Comparison of ENCODE assay signal across 17 cellular contexts in genomic region chr10:42691361-42692120, GRCh38. TPM values are rescaled to one million over a fixed set of nuclear protein-coding genes. Genes with fewer than 3 reads are reported as not detected.
DNase-seq lines count a peak whose midpoint lies in the region; ATAC-seq and TF ChIP-seq lines count a peak whose summit lies in the region.
"Had no signal": no experiment of that assay in that cellular context is flagged by ENCODE, and none has a peak within 500 bp of the region (broad histone marks: within the 10 kb centered on the region; RNA-seq: fewer than 3 reads in every experiment).

No MANE protein-coding gene starts in this region.

- in situ Hi-C loops in HAP-1 (cut with MboI; ENCODE audit: low sequenced_read_pairs): no loop called here

- no peaks in the 10 kb centered on the region for H3K36me3 ChIP-seq in HAP-1 (replicated peaks)
- H3K36me3 ChIP-seq in A673 (ENCODE audit: insufficient read depth, low read length, poor library complexity, severe bottlenecking): no peaks in the 10 kb centered on the region
- H3K36me3 ChIP-seq: MG63, neutrophil had no signal

- H3K4me3 ChIP-seq in HAP-1 (no peak overlapping the region), A673 (ENCODE audit: low read depth, low read length, poor library complexity, severe bottlenecking) (no peak overlapping the region)
- H3K4me3 ChIP-seq: MG63 had no signal

- no peaks in the 10 kb centered on the region for H3K9me3 Mint-ChIP-seq in activated CD8-positive, alpha-beta memory T cell treated with anti-CD3 and anti-CD28 coated beads, Interleukin-2, amount 10 ng/mL, durations not matched to agents 7 days and 5 days (ENCODE audit: low read depth)

- no peaks in the 10 kb centered on the region for H3K4me1 Mint-ChIP-seq in activated CD8-positive, alpha-beta memory T cell treated with anti-CD3 and anti-CD28 coated beads, Interleukin-2, amount 10 ng/mL, durations not matched to agents 7 days and 5 days

- no peaks in the 10 kb centered on the region for H3K27me3 Mint-ChIP-seq in activated CD8-positive, alpha-beta memory T cell treated with anti-CD3 and anti-CD28 coated beads, Interleukin-2, amount 10 ng/mL, durations not matched to agents 7 days and 5 days
- H3K27me3 Mint-ChIP-seq: activated naive CD8-positive, alpha-beta T cell treated with anti-CD3 and anti-CD28 coated beads, Interleukin-2, amount 10 ng/mL, durations not matched to agents 7 days and 5 days; stimulated activated naive CD8-positive, alpha-beta T cell treated with anti-CD3 and anti-CD28 coated beads, Interleukin-15, Interleukin-2, amounts not matched to agents 100 ng/mL and 50 ng/mL, for 24 hours had no signal

- H3K36me3 Mint-ChIP-seq in activated CD8-positive, alpha-beta memory T cell treated with anti-CD3 and anti-CD28 coated beads, Interleukin-2, amount 10 ng/mL, durations not matched to agents 7 days and 5 days: peaks cover 1% of the 10 kb centered on the region
- H3K36me3 Mint-ChIP-seq: activated naive CD8-positive, alpha-beta T cell treated with anti-CD3 and anti-CD28 coated beads, Interleukin-2, amount 10 ng/mL, durations not matched to agents 7 days and 5 days; CD8-positive, alpha-beta memory T cell had no signal

- H3K27me3 ChIP-seq in HAP-1 (ENCODE audit: low read depth): no peaks in the 10 kb centered on the region
- H3K27me3 ChIP-seq in A673 (replicated peaks; ENCODE audit: insufficient read depth, low read depth, low read length, poor library complexity): no peaks in the 10 kb centered on the region
- H3K27me3 ChIP-seq: MG63, neutrophil had no signal

- no peak for ATAC-seq in activated CD8-positive, alpha-beta memory T cell treated with anti-CD3 and anti-CD28 coated beads, Interleukin-2, amount 10 ng/mL, durations not matched to agents 7 days and 5 days
- no peak for ATAC-seq in GM21723 (IDR thresholded peaks at IDR 0.05; ENCODE audit: unreplicated experiment)

- H3K9me3 ChIP-seq in HAP-1 (no peaks in the 10 kb centered on the region), A673 (ENCODE audit: low read depth, low read length, poor library complexity, severe bottlenecking) (no peaks in the 10 kb centered on the region)
- H3K9me3 ChIP-seq: MG63, neutrophil had no signal

- CTCF ChIA-PET in RWPE1 (lab: Yijun Ruan, JAX): interaction anchor here (0.6 to 0.7 kb wide), 2 partner anchors 13 to 921 kb away, joined by 3 read pairs; no protein-coding TSS in a partner anchor
- CTCF ChIA-PET in activated CD8-positive, alpha-beta memory T cell treated with anti-CD3 and anti-CD28 coated beads, Interleukin-2, amount 10 ng/mL, durations not matched to agents 7 days and 5 days (lab: Charles Lee): no interaction called here
- CTCF ChIA-PET in A673 (lab: Charles Lee): no interaction called here

- intact Hi-C loops in A673 (cut with micrococcal nuclease; ENCODE audit: unreplicated experiment): no loop called here

- POLR2A ChIA-PET in RWPE1 (lab: Yijun Ruan, JAX; ENCODE audit: low non-redundant PET): interaction anchor here (0.6 kb wide), 1 partner anchor 130 kb away, joined by 3 read pairs; no protein-coding TSS in a partner anchor
- POLR2A ChIA-PET in A673 (lab: Charles Lee; ENCODE audit: low non-redundant PET): no interaction called here

- peak; percentile 83 for DNase-seq in A172 (ENCODE audit: low spot score)
- DNase-seq in NCI-H2107 treated with DMSO at 0.1 percent for 48 hours (lab: John Stamatoyannopoulos, UW; ENCODE audit: unreplicated experiment): peak; percentile 55
- DNase-seq in RWPE1 (ENCODE audit: low spot score): peak; percentile 6
- DNase-seq in activated CD8-positive, alpha-beta memory T cell treated with anti-CD3 and anti-CD28 coated beads, Interleukin-2, amount 10 ng/mL, durations not matched to agents 7 days and 5 days: no peak
- no peak for DNase-seq in HAP-1 (ENCODE audit: low spot score in 2 of 2)
- no peak for DNase-seq in A673 (ENCODE audit: low spot score)
- DNase-seq: activated CD8-positive, alpha-beta memory T cell treated with anti-CD3 and anti-CD28 coated beads, Interleukin-2, amount 50 U/mL, for 4 hours; activated naive CD8-positive, alpha-beta T cell treated with anti-CD3 and anti-CD28 coated beads, Interleukin-2, amount 10 ng/mL, durations not matched to agents 7 days and 5 days; caudate nucleus; CD8-positive, alpha-beta memory T cell; islet precursor cell; mesendoderm; MG63 had no signal

- BruUV-seq in A673 (replicated peaks; lab: Mats Ljungman, UMichigan): no TSS peak

- no peak for TF ChIP-seq EP300 in Ishikawa (IDR thresholded peaks at IDR 0.05; ENCODE audit: borderline replicate concordance)

- H3K4me3 Mint-ChIP-seq in activated CD8-positive, alpha-beta memory T cell treated with anti-CD3 and anti-CD28 coated beads, Interleukin-2, amount 10 ng/mL, durations not matched to agents 7 days and 5 days: no peak overlapping the region
- H3K4me3 Mint-ChIP-seq: activated naive CD8-positive, alpha-beta T cell treated with anti-CD3 and anti-CD28 coated beads, Interleukin-2, amount 10 ng/mL, durations not matched to agents 7 days and 5 days; CD8-positive, alpha-beta memory T cell; stimulated activated naive CD8-positive, alpha-beta T cell treated with anti-CD3 and anti-CD28 coated beads, Interleukin-15, Interleukin-2, amounts not matched to agents 100 ng/mL and 50 ng/mL, for 24 hours had no signal

- H3K27ac Mint-ChIP-seq in activated CD8-positive, alpha-beta memory T cell treated with anti-CD3 and anti-CD28 coated beads, Interleukin-2, amount 10 ng/mL, durations not matched to agents 7 days and 5 days: no peak overlapping the region
- H3K27ac Mint-ChIP-seq: activated naive CD8-positive, alpha-beta T cell treated with anti-CD3 and anti-CD28 coated beads, Interleukin-2, amount 10 ng/mL, durations not matched to agents 7 days and 5 days; stimulated activated naive CD8-positive, alpha-beta T cell treated with anti-CD3 and anti-CD28 coated beads, Interleukin-15, Interleukin-2, amounts not matched to agents 100 ng/mL and 50 ng/mL, for 24 hours had no signal

- H3K27ac ChIP-seq in RWPE1: no peak overlapping the region
- no peak overlapping the region for H3K27ac ChIP-seq in A673 (ENCODE audit: low read depth, low read length, poor library complexity, severe bottlenecking)
- H3K27ac ChIP-seq: neutrophil had no signal

- no peaks in the 10 kb centered on the region for H3K4me1 ChIP-seq in HAP-1
- no peaks in the 10 kb centered on the region for H3K4me1 ChIP-seq in A673 (ENCODE audit: insufficient read depth, low read length, poor library complexity, severe bottlenecking)

- TF ChIP-seq CTCF in RWPE1 (conservative IDR thresholded peaks at IDR 0.05; ENCODE audit: low read depth) (no peak), A673 (conservative IDR thresholded peaks at IDR 0.05; ENCODE audit: low read depth, low read length) (no peak)

- no peak for TF ChIP-seq RAD21 in Ishikawa (IDR thresholded peaks at IDR 0.05; ENCODE audit: low read depth)

TF ChIP-seq in Ishikawa, 13 proteins besides CTCF, POLR2A, EP300 and RAD21:
- TF ChIP-seq TAF1 (IDR thresholded peaks at IDR 0.05; ENCODE audit: low read depth) (peak; percentile 90), YY1 (IDR thresholded peaks at IDR 0.05; ENCODE audit: low read depth) (peak; percentile 90), MAX (IDR thresholded peaks at IDR 0.05) (peak; percentile 9; the same call in 1 of the 2 replicates), TCF12 (IDR thresholded peaks at IDR 0.05; ENCODE audit: low read depth) (0 out of 2 replicates have a peak, but pooled peaks have one; percentile 16), NFIC (IDR thresholded peaks at IDR 0.05) (0 out of 2 replicates have a peak, but pooled peaks have one; percentile 11), CEBPB (IDR thresholded peaks at IDR 0.05) (no peak), EGR1 (IDR thresholded peaks at IDR 0.05) (no peak)

RNA-seq across cellular contexts. Expression of gene ZNF33B, which starts 53.2 kb away (rescaled TPM):
- 9.7 and 10.4 TPM in 2 replicates for total RNA-seq in A172 (2014; rRNA removed; shearing (Covaris generic))
- total RNA-seq in activated CD8-positive, alpha-beta memory T cell treated with anti-CD3 and anti-CD28 coated beads, Interleukin-2, amount 10 ng/mL, durations not matched to agents 7 days and 5 days: 10 to 100 TPM; 15.6 to 16.5 TPM
- total RNA-seq in A673 (2021): 15.7 and 18.3 TPM in 2 replicates

Comparison
In these comparisons a context has a peak if more than half of its experiments do, and no peak if none do; other contexts are left out.
1. DNase-seq: peak in A172 (single experiment), NCI-H2107 treated with DMSO at 0.1 percent for 48 hours (single experiment) and RWPE1 (single experiment); none in activated CD8-positive, alpha-beta memory T cell treated with anti-CD3 and anti-CD28 coated beads, Interleukin-2, amount 10 ng/mL, durations not matched to agents 7 days and 5 days (single experiment), HAP-1 (0 of 2) and A673 (single experiment).